13 cellular contexts compared by ENCODE assay signal in genomic region chr2:36482576-36483214, GRCh38.
A peak's percentile ranks its signal among the peaks of the same experiment; 100 is the strongest.
DNase-seq lines count a peak whose midpoint lies in the region; ATAC-seq and TF ChIP-seq lines count a peak whose summit lies in the region.
"Had no signal": no experiment of that assay in that cellular context is flagged by ENCODE, and none has a peak within 500 bp of the region (broad histone marks: within the 10 kb centered on the region; RNA-seq: fewer than 3 reads in every experiment).

No MANE protein-coding gene starts in this region.

- H2AFZ ChIP-seq in DND-41 (ENCODE audit: low read depth, low read length) (no peak overlapping the region), PC-9 (no peak overlapping the region)

- peaks cover 20% of the 10 kb centered on the region for H3F3A ChIP-seq in PC-9 (ENCODE audit: insufficient read depth, low read depth)

- H3K4me1 ChIP-seq in DND-41 (ENCODE audit: insufficient read depth, low read length) (no peaks in the 10 kb centered on the region), PC-9 (replicated peaks; ENCODE audit: insufficient read depth) (peaks cover 61% of the 10 kb centered on the region), esophagus muscularis mucosa (peaks cover 52 to 78% (median 71%) of the 10 kb centered on the region in 4 donors), psoas muscle (peaks cover 72% of the 10 kb centered on the region)

- no peak for TF ChIP-seq POLR2A in esophagus muscularis mucosa (IDR thresholded peaks at IDR 0.05; ENCODE audit: low read depth)

- TF ChIP-seq CTCF in DND-41 (IDR thresholded peaks at IDR 0.05; ENCODE audit: borderline replicate concordance, extremely low read depth, low read length, poor library complexity, severe bottlenecking) (no peak), PC-9 (conservative IDR thresholded peaks at IDR 0.05) (no peak), esophagus muscularis mucosa (IDR thresholded peaks at IDR 0.05) (no peak), psoas muscle (IDR thresholded peaks at IDR 0.05) (no peak)

- no peak overlapping the region for H3K4me3 ChIP-seq in DND-41 (ENCODE audit: low read depth in 1 of 2, low read length in 2 of 2)
- H3K4me3 ChIP-seq in PC-9 = no peak overlapping the region
- H3K4me3 ChIP-seq in esophagus muscularis mucosa = no peak overlapping the region
- H3K4me3 ChIP-seq in psoas muscle = no peak overlapping the region
- H3K4me3 ChIP-seq: lung had no signal

- no peaks in the 10 kb centered on the region for H3K9me2 ChIP-seq in PC-9 (ENCODE audit: insufficient read depth)

- DNase-seq in DND-41 (no peak), PC-9 (peak in 1 of 2 experiments; percentile 86), esophagus muscularis mucosa (ENCODE audit: extremely low spot score) (no peak), psoas muscle (no peak), AG20443 (ENCODE audit: low spot score) (no peak), COR-L47 (lab: John Stamatoyannopoulos, UW) (no peak), posterior cingulate gyrus (no peak)
- DNase-seq in activated CD4-positive, alpha-beta memory T cell treated with anti-CD3 and anti-CD28 coated beads, Interleukin-2, amount 10 ng/mL, durations not matched to agents 7 days and 5 days = no peak
- DNase-seq: activated CD8-positive, alpha-beta memory T cell treated with anti-CD3 and anti-CD28 coated beads, Interleukin-2, amount 50 U/mL, for 48 hours; foreskin fibroblast; NCI-H1930 had no signal

- H3K27me3 Mint-ChIP-seq in activated CD4-positive, alpha-beta memory T cell treated with anti-CD3 and anti-CD28 coated beads, Interleukin-2, amount 10 ng/mL, durations not matched to agents 7 days and 5 days = no peaks in the 10 kb centered on the region
- H3K27me3 Mint-ChIP-seq: brain had no signal

- no peak overlapping the region for H3K27ac Mint-ChIP-seq in activated CD4-positive, alpha-beta memory T cell treated with anti-CD3 and anti-CD28 coated beads, Interleukin-2, amount 10 ng/mL, durations not matched to agents 7 days and 5 days
- H3K27ac Mint-ChIP-seq: brain had no signal

- peaks cover 3% of the 10 kb centered on the region for H3K36me3 Mint-ChIP-seq in activated CD4-positive, alpha-beta memory T cell treated with anti-CD3 and anti-CD28 coated beads, Interleukin-2, amount 10 ng/mL, durations not matched to agents 7 days and 5 days (ENCODE audit: low read depth)

- ATAC-seq in DND-41 (ENCODE audit: insufficient read depth, low read depth) (0 out of 3 replicates have a peak, but pooled peaks have one; percentile 33), psoas muscle (no peak)

- H3K27me3 ChIP-seq in DND-41 (ENCODE audit: insufficient read depth, low read length, poor library complexity) (no peaks in the 10 kb centered on the region), PC-9 (ENCODE audit: insufficient read depth, low read depth) (no peaks in the 10 kb centered on the region), esophagus muscularis mucosa (no peaks in the 10 kb centered on the region), psoas muscle (ENCODE audit: insufficient read depth in 3 of 3, low read length in 2 of 3) (no peaks in the 10 kb centered on the region)

- H3K79me2 ChIP-seq in DND-41 (ENCODE audit: insufficient read depth, low read length) = no peaks in the 10 kb centered on the region
- H3K79me2 ChIP-seq in PC-9 (ENCODE audit: low read depth) = peaks cover 7% of the 10 kb centered on the region; the same call in 1 of the 2 replicates

- no peak overlapping the region for H3K4me3 Mint-ChIP-seq in activated CD4-positive, alpha-beta memory T cell treated with anti-CD3 and anti-CD28 coated beads, Interleukin-2, amount 10 ng/mL, durations not matched to agents 7 days and 5 days
- H3K4me3 Mint-ChIP-seq: brain had no signal

- H3K9me3 ChIP-seq in DND-41 (ENCODE audit: insufficient read depth, low read length, severe bottlenecking) = no peaks in the 10 kb centered on the region
- no peaks in the 10 kb centered on the region for H3K9me3 ChIP-seq in PC-9 (ENCODE audit: insufficient read depth, low read depth)
- no peaks in the 10 kb centered on the region for H3K9me3 ChIP-seq in esophagus muscularis mucosa
- no peaks in the 10 kb centered on the region for H3K9me3 ChIP-seq in psoas muscle

- BruUV-seq in PC-9 (replicated peaks; lab: Mats Ljungman, UMichigan) = no TSS peak

- H3K9me3 Mint-ChIP-seq in activated CD4-positive, alpha-beta memory T cell treated with anti-CD3 and anti-CD28 coated beads, Interleukin-2, amount 10 ng/mL, durations not matched to agents 7 days and 5 days = peaks cover under 1% of the 10 kb centered on the region

- H3K9ac ChIP-seq in DND-41 (ENCODE audit: low read depth, low read length) = no peak overlapping the region

- intact Hi-C loops in PC-9 (cut with micrococcal nuclease; ENCODE audit: unreplicated experiment) = loop anchor here (1.0 kb wide), 1 partner anchor 105 kb away; no protein-coding TSS in a partner anchor
- intact Hi-C loops in esophagus muscularis mucosa (cut with DNase I) = no loop called here
- intact Hi-C loops in psoas muscle (cut with DNase I) = no loop called here
- intact Hi-C loops in posterior cingulate gyrus (cut with DNase I) = no loop called here

- H3K27ac ChIP-seq in DND-41 (ENCODE audit: low read length) = no peak overlapping the region
- H3K27ac ChIP-seq in PC-9 = peak overlapping the region; percentile 53
- peak overlapping the region; percentile 73 to 85 (median 77) for H3K27ac ChIP-seq in esophagus muscularis mucosa (replicated peaks in 1 of 4)
- H3K27ac ChIP-seq in psoas muscle = peak overlapping the region; percentile 56

- 79% methylated on average over 4 of the region's 4 CpGs for WGBS in esophagus muscularis mucosa
- WGBS in psoas muscle, 3 donors = 80 to 90% (median 84%) methylated on average over 4 of the region's 4 CpGs

- CTCF ChIA-PET in PC-9 (lab: Charles Lee) = no interaction called here
- CTCF ChIA-PET in activated CD4-positive, alpha-beta memory T cell treated with anti-CD3 and anti-CD28 coated beads, Interleukin-2, amount 10 ng/mL, durations not matched to agents 7 days and 5 days (lab: Charles Lee) = no interaction called here

- TF ChIP-seq EP300 in esophagus muscularis mucosa (IDR thresholded peaks at IDR 0.05) = no peak

- no peak overlapping the region for H3K4me2 ChIP-seq in DND-41 (ENCODE audit: insufficient read depth, low read length)
- H3K4me2 ChIP-seq in PC-9 = peak overlapping the region; percentile 39

- no peaks in the 10 kb centered on the region for H4K20me1 ChIP-seq in DND-41 (ENCODE audit: insufficient read depth, low read length)
- H4K20me1 ChIP-seq in PC-9 (ENCODE audit: insufficient read depth) = no peaks in the 10 kb centered on the region

- POLR2A ChIA-PET in PC-9 (lab: Charles Lee; ENCODE audit: unreplicated experiment) = no interaction called here
- POLR2A ChIA-PET in activated CD4-positive, alpha-beta memory T cell treated with anti-CD3 and anti-CD28 coated beads, Interleukin-2, amount 10 ng/mL, durations not matched to agents 7 days and 5 days (lab: Charles Lee) = no interaction called here

- H3K36me3 ChIP-seq in DND-41 (ENCODE audit: insufficient read depth, low read length) (no peaks in the 10 kb centered on the region), PC-9 (ENCODE audit: low read depth) (peaks cover 52% of the 10 kb centered on the region), esophagus muscularis mucosa (peaks cover 5 to 54% (median 40%) of the 10 kb centered on the region in 4 donors), psoas muscle (ENCODE audit: insufficient read depth in 1 of 2, low read depth in 1 of 2) (peaks cover 2 to 55% of the 10 kb centered on the region in 2 donors)

- H3K4me1 Mint-ChIP-seq in activated CD4-positive, alpha-beta memory T cell treated with anti-CD3 and anti-CD28 coated beads, Interleukin-2, amount 10 ng/mL, durations not matched to agents 7 days and 5 days = no peaks in the 10 kb centered on the region
